8 cellular contexts compared by ENCODE assay signal in the genomic region with DNA sequence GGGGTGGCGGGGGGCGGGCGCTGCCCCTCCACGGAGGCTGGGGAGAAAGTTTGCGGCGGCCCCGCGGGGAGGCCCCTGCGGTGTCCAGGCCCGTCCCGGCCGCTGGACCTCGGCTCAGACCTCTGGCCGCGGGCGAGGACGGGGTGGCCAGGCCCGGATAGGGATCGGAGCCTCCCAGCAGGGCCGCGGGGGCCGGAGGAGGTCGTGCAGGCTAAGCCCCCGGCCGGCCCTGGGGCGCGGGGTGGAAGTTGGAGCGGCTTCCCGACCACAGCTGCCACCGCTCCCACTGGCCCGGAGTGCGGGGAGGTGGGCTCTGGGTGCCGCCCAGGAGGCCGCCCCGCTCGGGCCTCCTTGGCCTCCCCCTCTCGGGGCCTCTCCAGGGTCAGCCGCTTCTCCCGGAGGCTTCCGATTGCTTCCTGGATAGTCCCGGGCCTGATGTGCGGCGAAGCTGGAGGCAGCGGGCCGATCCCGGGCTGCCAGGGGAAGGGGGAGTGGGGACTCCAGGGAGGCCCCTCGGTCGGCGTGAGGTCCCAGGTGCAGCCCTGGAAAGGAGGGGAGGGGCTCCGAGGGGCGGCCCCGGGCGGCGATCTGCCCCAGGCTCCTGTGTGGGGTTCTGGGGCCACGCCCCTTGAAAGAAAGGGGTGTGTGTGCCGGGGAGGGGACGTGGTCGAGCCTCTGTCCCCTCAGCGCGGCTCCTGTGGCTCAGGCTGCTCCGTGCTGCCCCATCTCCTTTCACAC. TPM values are rescaled to one million over a fixed set of nuclear protein-coding genes. Genes with fewer than 3 reads are reported as not detected.
DNase-seq lines count a peak whose midpoint lies in the region; ATAC-seq and TF ChIP-seq lines count a peak whose summit lies in the region.

No MANE protein-coding gene starts in this region.

- H3K27ac ChIP-seq in BLaER1 (peak overlapping the region; percentile 60), HEK293 (ENCODE audit: extremely low read depth, low read depth, low read length) (peak overlapping the region; percentile 51; the same call in 1 of the 2 replicates), mesenchymal stem cell (ENCODE audit: low read length, poor library complexity, severe bottlenecking) (no peak overlapping the region), subcutaneous abdominal adipose tissue (ENCODE audit: low read depth, low read length) (no peak overlapping the region)

- H3K4me3 Mint-ChIP-seq in dendritic cell treated with granulocyte-macrophage colony-stimulating factor and Interleukin-4, amounts not matched to agents 40 ng/mL and 50 ng/mL, for 4 days: peak overlapping the region; percentile 65

- no peak overlapping the region for H2BK15ac ChIP-seq in mesenchymal stem cell (ENCODE audit: low read depth, poor library complexity, severe bottlenecking)

- H3K4me2 ChIP-seq in BLaER1 (peak overlapping the region; percentile 99), mesenchymal stem cell (ENCODE audit: low read length, poor library complexity, severe bottlenecking) (peak overlapping the region; percentile 86)

- H3K9me3 Mint-ChIP-seq in dendritic cell treated with granulocyte-macrophage colony-stimulating factor and Interleukin-4, amounts not matched to agents 40 ng/mL and 50 ng/mL, for 4 days: no peaks in the 10 kb centered on the region

- H3K36me3 ChIP-seq in BLaER1 (peaks cover 2% of the 10 kb centered on the region; the same call in 1 of the 2 replicates), HEK293 (ENCODE audit: control insufficient read depth in 2 of 2, insufficient read depth in 1 of 2, low read length in 2 of 2) (peaks cover 0 to 10% of the 10 kb centered on the region in 2 experiments; a peak in 1 of 3 replicates), mesenchymal stem cell (ENCODE audit: control insufficient read depth in 1 of 2, insufficient read depth in 2 of 2, low read depth in 1 of 2, low read length in 2 of 2) (peaks cover 4 to 20% of the 10 kb centered on the region in 2 experiments), subcutaneous abdominal adipose tissue (ENCODE audit: control insufficient read depth in 5 of 5, insufficient read depth in 5 of 5, low read length in 5 of 5) (peaks cover 0 to 7% (median 4%) of the 10 kb centered on the region in 5 donors)

- intact Hi-C loops in dendritic cell treated with granulocyte-macrophage colony-stimulating factor and Interleukin-4, amounts not matched to agents 40 ng/mL and 50 ng/mL, for 4 days (cut with micrococcal nuclease): loop anchor here (2.0 to 5.0 kb wide), 3 partner anchors 73 to 473 kb away; partner anchors contain the start of gene CHCHD6

- peaks cover 35% of the 10 kb centered on the region for H3K4me1 ChIP-seq in BLaER1
- H3K4me1 ChIP-seq in HEK293 (ENCODE audit: control insufficient read depth, insufficient read depth, low read length): peaks cover 7% of the 10 kb centered on the region; the same call in 1 of the 2 replicates
- H3K4me1 ChIP-seq in mesenchymal stem cell (ENCODE audit: control insufficient read depth, insufficient read depth, low read depth, low read length): peaks cover 44% of the 10 kb centered on the region
- H3K4me1 ChIP-seq in subcutaneous abdominal adipose tissue (ENCODE audit: control insufficient read depth in 5 of 5, insufficient read depth in 5 of 5, low read length in 5 of 5): peaks cover 0 to 48% (median 33%) of the 10 kb centered on the region in 5 donors

- H3K79me1 ChIP-seq in mesenchymal stem cell (replicated peaks; ENCODE audit: low read length, poor library complexity, severe bottlenecking): peaks cover 10% of the 10 kb centered on the region

- H3K4me1 Mint-ChIP-seq in dendritic cell treated with granulocyte-macrophage colony-stimulating factor and Interleukin-4, amounts not matched to agents 40 ng/mL and 50 ng/mL, for 4 days (ENCODE audit: low read depth): peaks cover 47% of the 10 kb centered on the region

- peak overlapping the region; percentile 83 for H4K91ac ChIP-seq in mesenchymal stem cell (ENCODE audit: low read length)

- peak overlapping the region; percentile 58 to 73 for H3K18ac ChIP-seq in mesenchymal stem cell (ENCODE audit: low read depth in 1 of 2, low read length in 2 of 2)

- peak; percentile 24 for DNase-seq in T-helper 9 cell
- DNase-seq in mesenchymal stem cell: peak; percentile 50

- CTCF ChIA-PET in HEK293 (lab: Yijun Ruan, JAX): interaction anchor here (0.6 to 0.7 kb wide), 3 partner anchors 17 to 206 kb away, joined by 3 to 4 read pairs (median 3); no protein-coding TSS in a partner anchor

- H3K9me3 ChIP-seq in BLaER1: no peaks in the 10 kb centered on the region
- H3K9me3 ChIP-seq in HEK293 (ENCODE audit: control insufficient read depth, insufficient read depth, low read depth, low read length): no peaks in the 10 kb centered on the region
- no peaks in the 10 kb centered on the region for H3K9me3 ChIP-seq in mesenchymal stem cell (ENCODE audit: control insufficient read depth, low read length)
- no peaks in the 10 kb centered on the region for H3K9me3 ChIP-seq in subcutaneous abdominal adipose tissue (ENCODE audit: control insufficient read depth in 5 of 5, low read length in 5 of 5)

- peak overlapping the region; percentile 89 for H2BK120ac ChIP-seq in mesenchymal stem cell (ENCODE audit: low read depth, low read length)

- H2AK5ac ChIP-seq in mesenchymal stem cell (ENCODE audit: low read length, severe bottlenecking): no peak overlapping the region

- peak overlapping the region; percentile 81 for H3K4me3 ChIP-seq in BLaER1
- peak overlapping the region; percentile 62 for H3K4me3 ChIP-seq in HEK293 (ENCODE audit: low read depth, low read length)
- peak overlapping the region; percentile 86 to 87 for H3K4me3 ChIP-seq in mesenchymal stem cell (ENCODE audit: insufficient read depth in 1 of 2, low read depth in 1 of 2, low read length in 2 of 2)
- H3K4me3 ChIP-seq in subcutaneous abdominal adipose tissue (ENCODE audit: low read depth in 1 of 5, low read length in 5 of 5): peak overlapping the region in 4 of 5 donors; percentile 53 to 74 (median 66)

- H3K23ac ChIP-seq in mesenchymal stem cell (ENCODE audit: low read length in 2 of 2): peak overlapping the region in 1 of 2 experiments; percentile 15

- peaks cover 47% of the 10 kb centered on the region for H3K27me3 ChIP-seq in BLaER1
- no peaks in the 10 kb centered on the region for H3K27me3 ChIP-seq in mesenchymal stem cell (ENCODE audit: control insufficient read depth in 1 of 2, insufficient read depth in 1 of 2, low read length in 2 of 2)
- H3K27me3 ChIP-seq in subcutaneous abdominal adipose tissue (ENCODE audit: control insufficient read depth in 5 of 5, insufficient read depth in 4 of 5, low read length in 5 of 5): no peaks in the 10 kb centered on the region

- peak overlapping the region; percentile 24 for H2BK5ac ChIP-seq in mesenchymal stem cell (ENCODE audit: low read depth, low read length, poor library complexity, severe bottlenecking)

- peaks cover 58% of the 10 kb centered on the region for H3K27me3 Mint-ChIP-seq in dendritic cell treated with granulocyte-macrophage colony-stimulating factor and Interleukin-4, amounts not matched to agents 40 ng/mL and 50 ng/mL, for 4 days

- H2AFZ ChIP-seq in mesenchymal stem cell (ENCODE audit: low read depth, low read length): peak overlapping the region; percentile 53

- peaks cover 70% of the 10 kb centered on the region for H4K20me1 ChIP-seq in BLaER1

- H3K27ac Mint-ChIP-seq in dendritic cell treated with granulocyte-macrophage colony-stimulating factor and Interleukin-4, amounts not matched to agents 40 ng/mL and 50 ng/mL, for 4 days: no peak overlapping the region

- no peak overlapping the region for H2BK12ac ChIP-seq in mesenchymal stem cell (ENCODE audit: low read length in 2 of 2)

- POLR2A ChIA-PET in HEK293 (lab: Yijun Ruan, JAX): no interaction called here

- TF ChIP-seq CTCF in HEK293 (tag by site-specific recombination; IDR thresholded peaks at IDR 0.05): no peak

- peak overlapping the region; percentile 35 to 94 for H3K4ac ChIP-seq in mesenchymal stem cell (ENCODE audit: low read depth in 1 of 2, low read length in 2 of 2)

- no peak overlapping the region for H4K8ac ChIP-seq in mesenchymal stem cell (ENCODE audit: low read length)

- ATAC-seq in HG03457 (IDR thresholded peaks at IDR 0.05; ENCODE audit: unreplicated experiment) (no peak), HG03354 (IDR thresholded peaks at IDR 0.05; ENCODE audit: poor library complexity, severe bottlenecking, unreplicated experiment) (no peak)

- peaks cover 7% of the 10 kb centered on the region for H3K36me3 Mint-ChIP-seq in dendritic cell treated with granulocyte-macrophage colony-stimulating factor and Interleukin-4, amounts not matched to agents 40 ng/mL and 50 ng/mL, for 4 days (ENCODE audit: low read depth)

- under 1% methylated on average over 50 of the region's 61 CpGs for WGBS in mesenchymal stem cell

- peak overlapping the region in 1 of 2 experiments; percentile 63 for H3K14ac ChIP-seq in mesenchymal stem cell (ENCODE audit: low read length in 2 of 2)

- peak overlapping the region; percentile 78 for H3K9ac ChIP-seq in BLaER1
- H3K9ac ChIP-seq in mesenchymal stem cell (ENCODE audit: low read length): peak overlapping the region; percentile 83
- H3K9ac ChIP-seq in subcutaneous abdominal adipose tissue (ENCODE audit: low read length in 5 of 5): peak overlapping the region in 4 of 5 donors; percentile 59 to 87 (median 79)

RNA-seq across cellular contexts. Expression of gene PLXNA1, which starts 0.9 kb away (rescaled TPM):
- polyA plus RNA-seq in mesenchymal stem cell (2013, experiment 1 of 2): 51.0 TPM
- polyA plus RNA-seq in mesenchymal stem cell (2013, experiment 2 of 2): 49.9 TPM

Comparison
In these comparisons a context has a peak if more than half of its experiments do, and no peak if none do; other contexts are left out.
1. H3K27ac ChIP-seq: peak in BLaER1 (single experiment) and HEK293 (single experiment); none in mesenchymal stem cell (single experiment) and subcutaneous abdominal adipose tissue (single experiment).
2. Peak in every context shown above with its lines, with median percentiles within 50 percentile points of each other: H3K4me3 ChIP-seq and H3K9ac ChIP-seq.